In genomic region chr19:4980838-4981680, GRCh38 we compare ENCODE assay signal across 21 cellular contexts. TPM values are rescaled to one million over a fixed set of nuclear protein-coding genes. Genes with fewer than 3 reads are reported as not detected.
DNase-seq lines count a peak whose midpoint lies in the region; ATAC-seq and TF ChIP-seq lines count a peak whose summit lies in the region.
"Had no signal": no experiment of that assay in that cellular context is flagged by ENCODE, and none has a peak within 500 bp of the region (broad histone marks: within the 10 kb centered on the region; RNA-seq: fewer than 3 reads in every experiment).

No MANE protein-coding gene starts in this region.

- H3K36me3 ChIP-seq in mesendoderm (ENCODE audit: control insufficient read depth, insufficient read depth, low read length) = no peaks in the 10 kb centered on the region
- no peaks in the 10 kb centered on the region for H3K36me3 ChIP-seq in thyroid gland

- no peak overlapping the region for H4K8ac ChIP-seq in mesendoderm (ENCODE audit: low read depth, low read length)

- H3K56ac ChIP-seq in mesendoderm (ENCODE audit: low read length) = no peak overlapping the region

- H3K4me1 Mint-ChIP-seq in activated T-helper 1 cell treated with anti-CD3 and anti-CD28 coated beads, Interleukin-12 subunit alpha, Interleukin-12 subunit beta, Interleukin-2, Interleukin-4 antibody, amounts not matched to agents 30 ng/mL and 10 ng/mL and 1 ng/mL, durations not matched to agents 14 hours and 24 hours and 36 hours (ENCODE audit: low read depth) = no peaks in the 10 kb centered on the region
- H3K4me1 Mint-ChIP-seq: activated T-helper 17 cell treated with anti-CD3 and anti-CD28 coated beads, Interleukin-2, amount 50 U/mL, for 72 hours had no signal

- peaks cover 17% of the 10 kb centered on the region for H3K79me1 ChIP-seq in mesendoderm (ENCODE audit: low read length)

- TF ChIP-seq POLR2A in thyroid gland (IDR thresholded peaks at IDR 0.05) = no peak

- H3K27me3 Mint-ChIP-seq in activated T-helper 1 cell treated with anti-CD3 and anti-CD28 coated beads, Interleukin-12 subunit alpha, Interleukin-12 subunit beta, Interleukin-2, Interleukin-4 antibody, amounts not matched to agents 30 ng/mL and 10 ng/mL and 1 ng/mL, durations not matched to agents 14 hours and 24 hours and 36 hours (ENCODE audit: insufficient read depth) = no peaks in the 10 kb centered on the region
- H3K27me3 Mint-ChIP-seq: activated T-helper 17 cell treated with anti-CD3 and anti-CD28 coated beads, Interleukin-2, amount 50 U/mL, for 72 hours had no signal

- H2BK15ac ChIP-seq in mesendoderm (replicated peaks; ENCODE audit: low read depth) = no peak overlapping the region

- no CpG with 5 or more reads among the region's 27 CpGs for WGBS in mesendoderm (ENCODE audit: extremely low coverage, insufficient coverage, low lambda C conversion rate)
- WGBS in thyroid gland, 2 donors = 80 to 85% methylated on average over 17 to 18 of the region's 27 CpGs

- no peak overlapping the region for H3K4me3 ChIP-seq in mesendoderm (ENCODE audit: low read length)
- H3K4me3 ChIP-seq in thyroid gland (replicated peaks in 1 of 3) = no peak overlapping the region
- H3K4me3 ChIP-seq: spleen had no signal

- intact Hi-C loops in thyroid gland (cut with DNase I) = loop anchor here (5.0 kb wide), 1 partner anchor 36 kb away; no protein-coding TSS in a partner anchor
- intact Hi-C loops in activated T-helper 1 cell treated with anti-CD3 and anti-CD28 coated beads, Interleukin-12 subunit alpha, Interleukin-12 subunit beta, Interleukin-2, Interleukin-4 antibody, amounts not matched to agents 30 ng/mL and 10 ng/mL and 1 ng/mL, durations not matched to agents 14 hours and 24 hours and 36 hours (cut with micrococcal nuclease) = no loop called here

- H3K36me3 Mint-ChIP-seq in activated T-helper 1 cell treated with anti-CD3 and anti-CD28 coated beads, Interleukin-12 subunit alpha, Interleukin-12 subunit beta, Interleukin-2, Interleukin-4 antibody, amounts not matched to agents 30 ng/mL and 10 ng/mL and 1 ng/mL, durations not matched to agents 14 hours and 24 hours and 36 hours (ENCODE audit: low read depth) = peaks cover 6% of the 10 kb centered on the region

- no peak overlapping the region for H3K18ac ChIP-seq in mesendoderm (ENCODE audit: low read length)

- H2AK5ac ChIP-seq in mesendoderm (ENCODE audit: low read length) = no peak overlapping the region

- no peak overlapping the region for H3K4me2 ChIP-seq in mesendoderm (ENCODE audit: low read length)

- no peaks in the 10 kb centered on the region for H3K4me1 ChIP-seq in mesendoderm (ENCODE audit: control insufficient read depth, low read depth, low read length)
- H3K4me1 ChIP-seq in thyroid gland = peaks cover 89 to 95% of the 10 kb centered on the region in 2 donors

- TF ChIP-seq CTCF in VCaP (conservative IDR thresholded peaks at IDR 0.05) = no peak
- TF ChIP-seq CTCF in thyroid gland (IDR thresholded peaks at IDR 0.05) = no peak

- H3K9me3 ChIP-seq in thyroid gland = no peaks in the 10 kb centered on the region
- H3K9me3 ChIP-seq: spleen had no signal

- no peaks in the 10 kb centered on the region for H3K9me3 Mint-ChIP-seq in activated T-helper 1 cell treated with anti-CD3 and anti-CD28 coated beads, Interleukin-12 subunit alpha, Interleukin-12 subunit beta, Interleukin-2, Interleukin-4 antibody, amounts not matched to agents 30 ng/mL and 10 ng/mL and 1 ng/mL, durations not matched to agents 14 hours and 24 hours and 36 hours
- H3K9me3 Mint-ChIP-seq: activated T-helper 17 cell treated with anti-CD3 and anti-CD28 coated beads, Interleukin-2, amount 50 U/mL, for 72 hours had no signal

- H2BK120ac ChIP-seq in mesendoderm (ENCODE audit: low read depth, low read length) = no peak overlapping the region

- H3K27ac ChIP-seq in VCaP (peak overlapping the region; percentile 34; the same call in 1 of the 2 replicates), mesendoderm (ENCODE audit: low read depth, low read length) (no peak overlapping the region), thyroid gland (peak overlapping the region; percentile 79 to 97 (median 89))
- H3K27ac ChIP-seq: 22Rv1, parathyroid adenoma had no signal

- no peak overlapping the region for H3K4ac ChIP-seq in mesendoderm (ENCODE audit: low read depth, low read length)

- H3K23ac ChIP-seq in mesendoderm (ENCODE audit: low read length) = no peak overlapping the region

- H3K9ac ChIP-seq in mesendoderm (ENCODE audit: low read length) = no peak overlapping the region
- H3K9ac ChIP-seq: parathyroid adenoma had no signal

- peak; percentile 65 for DNase-seq in NCI-H1436 (lab: John Stamatoyannopoulos, UW)
- no peak for DNase-seq in NCI-H1436 treated with DMSO at 0.1 percent for 48 hours (lab: John Stamatoyannopoulos, UW)
- DNase-seq in mesendoderm = peak; percentile 43
- no peak for DNase-seq in thyroid gland
- DNase-seq in activated CD4-positive, CD25-positive, alpha-beta regulatory T cell (lab: John Stamatoyannopoulos, UW) = no peak
- DNase-seq in activated T-helper 1 cell treated with anti-CD3 and anti-CD28 coated beads, Interleukin-12 subunit alpha, Interleukin-12 subunit beta, Interleukin-2, Interleukin-4 antibody, amounts not matched to agents 30 ng/mL and 10 ng/mL and 1 ng/mL, durations not matched to agents 14 hours and 24 hours and 36 hours (ENCODE audit: low spot score) = no peak
- DNase-seq: activated CD8-positive, alpha-beta T cell treated with anti-CD3 and anti-CD28 coated beads, Interleukin-2, amount 10 ng/mL, durations not matched to agents 7 days and 5 days; cerebellar nuclear complex; head of caudate nucleus; kidney; midbrain; MM.1S; NCI-H774; Right ventricle myocardium superior; spleen; T-helper 9 cell had no signal

- H3K27me3 ChIP-seq in mesendoderm (ENCODE audit: insufficient read depth, low read length, poor library complexity) = no peaks in the 10 kb centered on the region
- no peaks in the 10 kb centered on the region for H3K27me3 ChIP-seq in thyroid gland
- H3K27me3 ChIP-seq: spleen had no signal

- no peak for ATAC-seq in HG03159 (IDR thresholded peaks at IDR 0.05; ENCODE audit: unreplicated experiment)
- ATAC-seq: activated CD8-positive, alpha-beta T cell treated with anti-CD3 and anti-CD28 coated beads, Interleukin-2, amount 10 ng/mL, durations not matched to agents 7 days and 5 days; activated T-helper 17 cell treated with anti-CD3 and anti-CD28 coated beads, Interleukin-2, amount 50 U/mL, for 72 hours had no signal

- no peak overlapping the region for H3K4me3 Mint-ChIP-seq in activated T-helper 1 cell treated with anti-CD3 and anti-CD28 coated beads, Interleukin-12 subunit alpha, Interleukin-12 subunit beta, Interleukin-2, Interleukin-4 antibody, amounts not matched to agents 30 ng/mL and 10 ng/mL and 1 ng/mL, durations not matched to agents 14 hours and 24 hours and 36 hours
- H3K4me3 Mint-ChIP-seq: activated CD8-positive, alpha-beta T cell treated with anti-CD3 and anti-CD28 coated beads, Interleukin-2, amount 10 ng/mL, durations not matched to agents 7 days and 5 days; activated T-helper 17 cell treated with anti-CD3 and anti-CD28 coated beads, Interleukin-2, amount 50 U/mL, for 72 hours had no signal

- peaks cover 9% of the 10 kb centered on the region for H3K79me2 ChIP-seq in mesendoderm (ENCODE audit: control insufficient read depth, insufficient read depth, low read length)

- no peak overlapping the region for H2BK5ac ChIP-seq in mesendoderm (ENCODE audit: low read length)

- H3K27ac Mint-ChIP-seq in activated T-helper 1 cell treated with anti-CD3 and anti-CD28 coated beads, Interleukin-12 subunit alpha, Interleukin-12 subunit beta, Interleukin-2, Interleukin-4 antibody, amounts not matched to agents 30 ng/mL and 10 ng/mL and 1 ng/mL, durations not matched to agents 14 hours and 24 hours and 36 hours = no peak overlapping the region
- H3K27ac Mint-ChIP-seq: activated CD8-positive, alpha-beta T cell treated with anti-CD3 and anti-CD28 coated beads, Interleukin-2, amount 10 ng/mL, durations not matched to agents 7 days and 5 days; activated T-helper 17 cell treated with anti-CD3 and anti-CD28 coated beads, Interleukin-2, amount 50 U/mL, for 72 hours had no signal

- no peak overlapping the region for H4K5ac ChIP-seq in mesendoderm (ENCODE audit: low read length)

RNA-seq across cellular contexts. Expression of gene KDM4B, which starts 12.1 kb away (rescaled TPM):
- polyA plus RNA-seq in mesendoderm (2013, experiment 1 of 2) = 8.5 TPM
- polyA plus RNA-seq in mesendoderm (2013, experiment 2 of 2) = 8.4 TPM
- 10 to 100 TPM; 44.3 to 87.2 (median 75.8) TPM for total RNA-seq in thyroid gland
- 38.9 and 45.0 TPM in 2 replicates for total RNA-seq in activated T-helper 1 cell treated with anti-CD3 and anti-CD28 coated beads, Interleukin-12 subunit alpha, Interleukin-12 subunit beta, Interleukin-2, Interleukin-4 antibody, amounts not matched to agents 30 ng/mL and 10 ng/mL and 1 ng/mL, durations not matched to agents 14 hours and 24 hours and 36 hours

Comparison
In these comparisons a context has a peak if more than half of its experiments do, and no peak if none do; other contexts are left out.
1. DNase-seq: peak in NCI-H1436 (single experiment) and mesendoderm (single experiment); none in NCI-H1436 treated with DMSO at 0.1 percent for 48 hours (single experiment), thyroid gland (0 of 2), activated CD4-positive, CD25-positive, alpha-beta regulatory T cell (0 of 4) and activated T-helper 1 cell treated with anti-CD3 and anti-CD28 coated beads, Interleukin-12 subunit alpha, Interleukin-12 subunit beta, Interleukin-2, Interleukin-4 antibody, amounts not matched to agents 30 ng/mL and 10 ng/mL and 1 ng/mL, durations not matched to agents 14 hours and 24 hours and 36 hours (single experiment).